In genomic region chr10:86960003-86960862, GRCh38 we compare ENCODE assay signal across 8 cellular contexts. TPM values are rescaled to one million over a fixed set of nuclear protein-coding genes. Genes with fewer than 3 reads are reported as not detected.
DNase-seq lines count a peak whose midpoint lies in the region; ATAC-seq and TF ChIP-seq lines count a peak whose summit lies in the region.

No MANE protein-coding gene starts in this region.

- no peak overlapping the region for H3K27ac Mint-ChIP-seq in natural killer cell treated with Interleukin-12 subunit alpha and Interleukin-12 subunit beta and Interleukin-15 and Interleukin-18, amount 100 ng/mL, for 72 hours

- peaks cover 0 to 2% of the 10 kb centered on the region in 2 donors for H3K27me3 Mint-ChIP-seq in natural killer cell treated with Interleukin-12 subunit alpha and Interleukin-12 subunit beta and Interleukin-15 and Interleukin-18, amount 100 ng/mL, for 72 hours

- DNase-seq in DMS53 (lab: John Stamatoyannopoulos, UW), result peak; percentile 87
- peak; percentile 58 for DNase-seq in SW480 (ENCODE audit: low spot score)
- no peak for DNase-seq in epithelial cell of proximal tubule (ENCODE audit: low read depth)
- peak; percentile 57 for DNase-seq in natural killer cell treated with Interleukin-12 subunit alpha and Interleukin-12 subunit beta and Interleukin-15 and Interleukin-18, amount 100 ng/mL, for 72 hours (ENCODE audit: low spot score)
- no peak for DNase-seq in GOT3 (lab: John Stamatoyannopoulos, UW)
- DNase-seq in HPDE6-E6E7 (ENCODE audit: extremely low spot score), result no peak

- TF ChIP-seq CTCF in epithelial cell of proximal tubule (conservative IDR thresholded peaks at IDR 0.05; ENCODE audit: low read depth, low read length), result peak; percentile 97

- H3K4me3 Mint-ChIP-seq in natural killer cell treated with Interleukin-12 subunit alpha and Interleukin-12 subunit beta and Interleukin-15 and Interleukin-18, amount 100 ng/mL, for 72 hours, result no peak overlapping the region

- ATAC-seq in GM19351 (IDR thresholded peaks at IDR 0.05; ENCODE audit: unreplicated experiment), result peak; percentile 91
- ATAC-seq in HG03521 (IDR thresholded peaks at IDR 0.05; ENCODE audit: unreplicated experiment), result peak; percentile 63
- ATAC-seq in natural killer cell treated with Interleukin-12 subunit alpha and Interleukin-12 subunit beta and Interleukin-15 and Interleukin-18, amount 100 ng/mL, for 72 hours, result peak; percentile 57 to 66

- no peaks in the 10 kb centered on the region for H3K4me1 Mint-ChIP-seq in natural killer cell treated with Interleukin-12 subunit alpha and Interleukin-12 subunit beta and Interleukin-15 and Interleukin-18, amount 100 ng/mL, for 72 hours (ENCODE audit: low read depth in 2 of 2)

- H3K4me3 ChIP-seq in epithelial cell of proximal tubule (ENCODE audit: low read depth, low read length), result no peak overlapping the region

- H3K9me3 Mint-ChIP-seq in natural killer cell treated with Interleukin-12 subunit alpha and Interleukin-12 subunit beta and Interleukin-15 and Interleukin-18, amount 100 ng/mL, for 72 hours, result no peaks in the 10 kb centered on the region

- no peaks in the 10 kb centered on the region for H3K36me3 Mint-ChIP-seq in natural killer cell treated with Interleukin-12 subunit alpha and Interleukin-12 subunit beta and Interleukin-15 and Interleukin-18, amount 100 ng/mL, for 72 hours

RNA-seq across cellular contexts. Expression of gene SNCG, which starts 1.8 kb away (rescaled TPM):
- 3.1 and 30.0 TPM in 2 replicates for total RNA-seq in epithelial cell of proximal tubule
- not detected for total RNA-seq in natural killer cell treated with Interleukin-12 subunit alpha and Interleukin-12 subunit beta and Interleukin-15 and Interleukin-18, amount 100 ng/mL, for 72 hours

RNA-seq across cellular contexts. Expression of gene MMRN2, which starts 2.8 kb away (rescaled TPM):
- total RNA-seq in epithelial cell of proximal tubule, result 0.17 TPM in 1 of 2 replicates, not detected in the other
- not detected for total RNA-seq in natural killer cell treated with Interleukin-12 subunit alpha and Interleukin-12 subunit beta and Interleukin-15 and Interleukin-18, amount 100 ng/mL, for 72 hours

RNA-seq across cellular contexts. Expression of gene ADIRF, which starts 8.0 kb away (rescaled TPM):
- 0.72 and 1.4 TPM in 2 replicates for total RNA-seq in epithelial cell of proximal tubule
- not detected for total RNA-seq in natural killer cell treated with Interleukin-12 subunit alpha and Interleukin-12 subunit beta and Interleukin-15 and Interleukin-18, amount 100 ng/mL, for 72 hours

RNA-seq across cellular contexts. Expression of gene FAM25A, which starts 59.9 kb away (rescaled TPM):
- not detected in 2 replicates for total RNA-seq in epithelial cell of proximal tubule
- total RNA-seq in natural killer cell treated with Interleukin-12 subunit alpha and Interleukin-12 subunit beta and Interleukin-15 and Interleukin-18, amount 100 ng/mL, for 72 hours, result not detected

Comparison
In these comparisons a context has a peak if more than half of its experiments do, and no peak if none do; other contexts are left out.
1. DNase-seq: peak in DMS53 (single experiment), SW480 (single experiment) and natural killer cell treated with Interleukin-12 subunit alpha and Interleukin-12 subunit beta and Interleukin-15 and Interleukin-18, amount 100 ng/mL, for 72 hours (single experiment); none in epithelial cell of proximal tubule (single experiment), GOT3 (single experiment) and HPDE6-E6E7 (single experiment).
2. Peak in every context shown above with its lines, with median percentiles within 50 percentile points of each other: ATAC-seq.